Comparison of ENCODE assay signal across 1 cellular context in genomic region chr16:49542391-49542891, GRCh38.
TF ChIP-seq lines count a peak whose summit lies in the region.

No MANE protein-coding gene starts in this region.

TF ChIP-seq in GM23338, 12 proteins besides CTCF, POLR2A, EP300 and RAD21 (continued from another document):
- TF ChIP-seq ZNF462 (CRISPR knock-in tag; IDR thresholded peaks at IDR 0.05) = no peak
- TF ChIP-seq ZNF114 (CRISPR knock-in tag; IDR thresholded peaks at IDR 0.05) = no peak
- no peak for TF ChIP-seq ZNF331 (CRISPR knock-in tag; IDR thresholded peaks at IDR 0.05; ENCODE audit: low read depth)
- TF ChIP-seq NANOG (IDR thresholded peaks at IDR 0.05; ENCODE audit: borderline replicate concordance) = no peak
- TF ChIP-seq REST (IDR thresholded peaks at IDR 0.05; ENCODE audit: unreplicated experiment) = no peak
